Comparison of ENCODE assay signal across 34 cellular contexts in the genomic region with DNA sequence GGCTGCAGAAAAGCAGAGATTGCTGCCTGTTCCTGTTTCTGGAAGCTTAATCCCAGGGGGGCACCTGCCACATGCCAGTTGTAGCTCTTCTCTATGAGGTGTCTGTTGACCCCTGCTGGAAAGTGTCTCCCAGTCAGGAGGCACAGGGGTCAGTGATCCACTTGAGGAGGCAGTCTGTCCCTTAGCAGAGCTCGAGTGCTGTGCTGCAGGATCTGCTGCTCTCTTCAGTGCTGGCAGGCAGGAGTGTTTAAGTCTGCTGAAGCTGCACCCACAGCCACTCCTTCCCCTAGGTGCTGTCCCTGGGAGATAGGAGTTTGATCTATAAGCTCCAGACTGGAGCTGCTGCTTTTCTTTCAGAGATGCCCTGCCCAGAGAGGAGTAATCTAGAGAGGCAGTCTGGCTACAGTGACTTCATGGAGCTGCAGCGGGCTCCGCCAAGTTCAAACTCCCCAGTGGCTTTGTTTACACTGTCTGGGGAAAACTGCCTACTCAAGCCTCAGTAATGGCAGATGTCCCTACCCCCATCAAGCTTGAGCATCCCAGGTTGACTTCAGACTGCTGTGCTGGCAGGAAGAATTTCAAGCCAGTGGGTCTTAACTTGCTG.
"Had no signal": no experiment of that assay in that cellular context is flagged by ENCODE, and none has a peak within 500 bp of the region (broad histone marks: within the 10 kb centered on the region; RNA-seq: fewer than 3 reads in every experiment).

No MANE protein-coding gene starts in this region.

- H3K27me3 ChIP-seq: Peyer's patch had no signal

- DNase-seq: activated CD4-positive, alpha-beta memory T cell treated with anti-CD3 and anti-CD28 coated beads, Interleukin-2, amount 10 ng/mL, durations not matched to agents 7 days and 5 days; activated CD4-positive, alpha-beta T cell treated with anti-CD3 and anti-CD28 coated beads for 1 hour; activated CD4-positive, alpha-beta T cell treated with anti-CD3 and anti-CD28 coated beads for 48 hours; activated CD4-positive, CD25-positive, alpha-beta regulatory T cell; activated CD8-positive, alpha-beta memory T cell treated with anti-CD3 and anti-CD28 coated beads for 24 hours; activated CD8-positive, alpha-beta memory T cell treated with anti-CD3 and anti-CD28 coated beads, Interleukin-2, amount 10 ng/mL, durations not matched to agents 7 days and 5 days; activated CD8-positive, alpha-beta memory T cell treated with anti-CD3 and anti-CD28 coated beads, Interleukin-2, amount 50 U/mL, for 48 hours; activated effector memory CD4-positive, alpha-beta T cell treated with Interleukin-2 at 50 U/mL for 16 hours; activated naive CD4-positive, alpha-beta T cell treated with anti-CD3 and anti-CD28 coated beads, Interleukin-2, amount 10 ng/mL, durations not matched to agents 7 days and 5 days; activated naive CD8-positive, alpha-beta T cell treated with anti-CD3 and anti-CD28 coated beads, Interleukin-2, amount 50 U/mL, for 24 hours; activated T-cell treated with anti-CD3 and anti-CD28 coated beads, Interleukin-2, amount 50 U/mL, for 48 hours; anterior cingulate cortex; caudate nucleus; cerebellar nuclear complex; Karpas-422; NCI-H1105; NCI-H1417 treated with DMSO at 0.1 percent for 48 hours; NCI-H187 treated with DMSO at 0.1 percent for 48 hours; NCI-H2081; NCI-H2227 treated with DMSO at 0.1 percent for 48 hours; NCI-H446; NCI-H510A treated with DMSO at 0.1 percent for 48 hours; NCI-H82; NK-92 treated with Interleukin-12 subunit alpha and Interleukin-12 subunit beta, amount 100 ng/mL, for 24 hours; PC-3; Peyer's patch; RPMI8226; SIG-M5; SW 1271; T-helper 1 cell; T-helper 2 cell; T-helper 9 cell; WERI-Rb-1 had no signal

- H3K36me3 ChIP-seq: Peyer's patch, WERI-Rb-1 had no signal

- H3K9me3 ChIP-seq: Peyer's patch had no signal

- H3K27ac ChIP-seq: Peyer's patch, WERI-Rb-1 had no signal

- ATAC-seq: activated CD8-positive, alpha-beta memory T cell treated with anti-CD3 and anti-CD28 coated beads, Interleukin-2, amount 10 ng/mL, durations not matched to agents 7 days and 5 days; activated naive CD8-positive, alpha-beta T cell treated with anti-CD3 and anti-CD28 coated beads, Interleukin-2, amount 50 U/mL, for 24 hours; PC-3; Right ventricle myocardium inferior had no signal

- H3K4me1 ChIP-seq: Peyer's patch had no signal

- H3K4me3 ChIP-seq: Peyer's patch had no signal
